Comparison of ENCODE assay signal across 5 cellular contexts in the genomic region with DNA sequence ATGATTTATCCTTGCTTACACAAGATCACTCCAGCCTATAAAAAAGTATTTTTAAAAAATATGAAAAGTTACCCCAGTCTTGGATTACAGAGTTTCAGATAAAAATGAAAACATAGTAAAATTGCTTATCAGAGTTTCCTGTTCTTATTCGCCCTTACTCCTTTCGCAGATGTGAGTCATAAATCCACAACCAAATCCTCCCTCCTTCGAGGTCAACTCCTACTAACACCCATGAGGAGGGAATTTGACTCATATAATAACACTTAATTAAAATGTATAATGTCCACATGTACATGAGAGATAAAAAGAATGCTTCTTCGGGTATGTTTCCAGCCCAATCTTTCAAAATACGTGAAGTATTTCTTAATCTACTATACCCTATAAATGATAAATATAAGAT. TPM values are rescaled to one million over a fixed set of nuclear protein-coding genes. Genes with fewer than 3 reads are reported as not detected.
"Had no signal": no experiment of that assay in that cellular context is flagged by ENCODE, and none has a peak within 500 bp of the region (broad histone marks: within the 10 kb centered on the region; RNA-seq: fewer than 3 reads in every experiment).

No MANE protein-coding gene starts in this region.

RNA-seq across cellular contexts. Expression of gene FOXD4, which starts 23.9 kb away (rescaled TPM):
- total RNA-seq: activated CD4-positive, alpha-beta T cell treated with anti-CD3 and anti-CD28 coated beads, Interleukin-2, amount 10 ng/mL, durations not matched to agents 24 days and 14 days; activated CD8-positive, alpha-beta T cell treated with anti-CD3 and anti-CD28 coated beads for 36 hours; activated T-helper 2 cell treated with anti-CD3 and anti-CD28 coated beads, Interferon-gamma antibody, Interleukin-2, Interleukin-4, amounts not matched to agents 10 μg/mL and 5 μg/mL and 100 μg/mL, durations not matched to agents 14 hours and 24 hours and 36 hours; Right ventricle myocardium inferior; T-helper 17 cell had no signal
